8 cellular contexts compared by ENCODE assay signal in genomic region chr9:134025606-134026541, GRCh38. TPM values are rescaled to one million over a fixed set of nuclear protein-coding genes. Genes with fewer than 3 reads are reported as not detected.
DNase-seq lines count a peak whose midpoint lies in the region; ATAC-seq and TF ChIP-seq lines count a peak whose summit lies in the region.

No MANE protein-coding gene starts in this region.

- H3K4me3 Mint-ChIP-seq in CD8-positive, alpha-beta memory T cell = peak overlapping the region; percentile 70 to 89 (median 78)

- H3K36me3 ChIP-seq in CD8-positive, alpha-beta memory T cell (ENCODE audit: insufficient read depth, low read length) = no peaks in the 10 kb centered on the region
- H3K36me3 ChIP-seq in adrenal gland (replicated peaks in 1 of 2) (peaks cover 0 to 20% of the 10 kb centered on the region in 2 donors), gastrocnemius medialis (peaks cover 0 to 15% of the 10 kb centered on the region in 2 donors)

- no peaks in the 10 kb centered on the region for H3K27me3 ChIP-seq in CD8-positive, alpha-beta memory T cell (ENCODE audit: insufficient read depth, low read length, poor library complexity, severe bottlenecking)
- H3K27me3 ChIP-seq in adrenal gland (no peaks in the 10 kb centered on the region), gastrocnemius medialis (no peaks in the 10 kb centered on the region)

- peak overlapping the region; percentile 70 for H3K4me3 ChIP-seq in CD8-positive, alpha-beta memory T cell (ENCODE audit: low read length)
- H3K4me3 ChIP-seq in adrenal gland (peak overlapping the region in 3 of 4 donors; percentile 46 to 93 (median 66)), gastrocnemius medialis (peak overlapping the region; percentile 63 to 93 (median 80))

- no peak for TF ChIP-seq POLR2A in adrenal gland (IDR thresholded peaks at IDR 0.05)
- no peak for TF ChIP-seq POLR2A in gastrocnemius medialis (IDR thresholded peaks at IDR 0.05)

- no peaks in the 10 kb centered on the region for H3K9me3 Mint-ChIP-seq in CD8-positive, alpha-beta memory T cell

- H3K36me3 Mint-ChIP-seq in CD8-positive, alpha-beta memory T cell = peaks cover 0 to 18% (median 2%) of the 10 kb centered on the region in 3 donors

- CTCF ChIA-PET in CD8-positive, alpha-beta memory T cell (lab: Charles Lee) = interaction anchor here (0.8 to 1.9 kb wide), 7 partner anchors 8 to 110 kb away, joined by 3 to 5 read pairs (median 4); partner anchors contain the start of gene WDR5

- TF ChIP-seq CTCF in adrenal gland (IDR thresholded peaks at IDR 0.05) (peak in 2 of 6 experiments; percentile 7 to 24), gastrocnemius medialis (IDR thresholded peaks at IDR 0.05 in 4 of 5, conservative IDR thresholded peaks at IDR 0.05 in 1 of 5) (no peak)

- POLR2A ChIA-PET in CD8-positive, alpha-beta memory T cell (lab: Charles Lee) = interaction anchor here (0.6 to 2.4 kb wide), 5 partner anchors 7 to 139 kb away, joined by 3 to 13 read pairs (median 8); partner anchors contain the start of genes RNU6ATAC and WDR5

- no peaks in the 10 kb centered on the region for H3K9me3 ChIP-seq in CD8-positive, alpha-beta memory T cell (ENCODE audit: low read length)
- H3K9me3 ChIP-seq in adrenal gland (replicated peaks in 1 of 3) (no peaks in the 10 kb centered on the region), gastrocnemius medialis (no peaks in the 10 kb centered on the region)

- no peaks in the 10 kb centered on the region for H3K27me3 Mint-ChIP-seq in CD8-positive, alpha-beta memory T cell

- ATAC-seq in GM19397 (IDR thresholded peaks at IDR 0.05; ENCODE audit: unreplicated experiment) (peak; percentile 42), HG03520 (IDR thresholded peaks at IDR 0.05; ENCODE audit: unreplicated experiment) (peak; percentile 33), SK-N-SH treated with all-trans-retinoic acid at 6 μM for 48 hours (peak; percentile 53), gastrocnemius medialis (no peak)

- peaks cover 7 to 26% (median 15%) of the 10 kb centered on the region in 3 donors for H3K4me1 Mint-ChIP-seq in CD8-positive, alpha-beta memory T cell

- intact Hi-C loops in adrenal gland (cut with DNase I) (loop anchor here (5.0 kb wide), 2 partner anchors 36 to 41 kb away; partner anchors contain the start of gene BRD3 (in 1 of the 2)), gastrocnemius medialis (cut with DNase I; ENCODE audit: low total_unique reads) (loop anchor here (2.0 to 10.0 kb wide), 3 partner anchors 33 to 651 kb away; partner anchors contain the start of genes BRD3, STKLD1 and SURF4)

- 0 to 13% (median 7%) methylated on average over 7 to 66 of the region's 66 CpGs for WGBS in adrenal gland, 4 donors

- DNase-seq in CD8-positive, alpha-beta memory T cell = peak; percentile 27 to 66 (median 41)
- DNase-seq in adrenal gland (peak; percentile 45 to 67 (median 58)), hepatic stellate cell (ENCODE audit: low spot score) (peak; percentile 65), gastrocnemius medialis (no peak), NCI-H187 treated with DMSO at 0.1 percent for 48 hours (lab: John Stamatoyannopoulos, UW) (no peak)

- in situ Hi-C loops in gastrocnemius medialis (cut with MboI; ENCODE audit: low sequenced_read_pairs in 4 of 4) = no loop called here

- peaks cover 9% of the 10 kb centered on the region for H3K4me1 ChIP-seq in CD8-positive, alpha-beta memory T cell (ENCODE audit: insufficient read depth, low read length)
- H3K4me1 ChIP-seq in adrenal gland (replicated peaks in 1 of 2) (peaks cover 6 to 20% of the 10 kb centered on the region in 2 donors), gastrocnemius medialis (peaks cover 6 to 12% of the 10 kb centered on the region in 2 donors)

- H3K27ac ChIP-seq in CD8-positive, alpha-beta memory T cell (ENCODE audit: low read depth, low read length) = peak overlapping the region; percentile 64
- H3K27ac ChIP-seq in adrenal gland (peak overlapping the region in 2 of 5 donors; percentile 66 to 74), gastrocnemius medialis (peak overlapping the region; percentile 42 to 75 (median 68))

- H3K27ac Mint-ChIP-seq in CD8-positive, alpha-beta memory T cell = peak overlapping the region in 6 of 8 donors; percentile 29 to 65 (median 56)

TF ChIP-seq in SK-N-SH treated with all-trans-retinoic acid at 6 μM for 48 hours, 23 proteins besides CTCF, POLR2A, EP300 and RAD21:
- TF ChIP-seq GLIS3 (CRISPR knock-in tag; IDR thresholded peaks at IDR 0.05) = no peak
- no peak for TF ChIP-seq OSR1 (CRISPR knock-in tag; IDR thresholded peaks at IDR 0.05)
- TF ChIP-seq ESRRG (CRISPR knock-in tag; IDR thresholded peaks at IDR 0.05) = no peak
- no peak for TF ChIP-seq TCF4 (CRISPR knock-in tag; IDR thresholded peaks at IDR 0.05; ENCODE audit: borderline replicate concordance)
TF ChIP-seq in SK-N-SH treated with all-trans-retinoic acid at 6 μM for 48 hours: peak in this region for 0.

RNA-seq across cellular contexts. Expression of gene BRD3OS, which starts 0.6 kb away (rescaled TPM):
- 10 to 100 TPM; 15.4 TPM for total RNA-seq in CD8-positive, alpha-beta memory T cell
- 26.2 TPM for polyA plus RNA-seq in CD8-positive, alpha-beta memory T cell
- total RNA-seq in adrenal gland (10 to 100 TPM; 14.7 to 70.6 (median 29.1) TPM), gastrocnemius medialis (1 to 10 TPM in 3 of 4 donors, under 1 TPM in 1; 0.76 to 9.3 (median 5.8) TPM)
- 10 to 100 TPM; 18.2 to 22.4 (median 20.0) TPM for polyA plus RNA-seq in adrenal gland

RNA-seq across cellular contexts. Expression of gene VAV2, which starts 33.8 kb away (rescaled TPM):
- 1 to 10 TPM; 6.0 to 7.6 TPM for total RNA-seq in CD8-positive, alpha-beta memory T cell
- 1.1 TPM for polyA plus RNA-seq in CD8-positive, alpha-beta memory T cell
- total RNA-seq in adrenal gland = 10 to 100 TPM; 21.5 to 96.2 (median 33.5) TPM
- polyA plus RNA-seq in adrenal gland = 10 to 100 TPM; 19.7 to 46.7 (median 35.3) TPM
- total RNA-seq in gastrocnemius medialis = 1 to 10 TPM in 2 of 4 donors, under 1 TPM in 2; 0.51 to 1.2 (median 0.97) TPM

RNA-seq across cellular contexts. Expression of gene BRD3, which starts 42.0 kb away (rescaled TPM):
- 10 to 100 TPM; 35.5 to 39.4 TPM for total RNA-seq in CD8-positive, alpha-beta memory T cell
- polyA plus RNA-seq in CD8-positive, alpha-beta memory T cell = 41.5 TPM
- 10 to 100 TPM; 16.0 to 73.1 (median 24.1) TPM for total RNA-seq in adrenal gland
- polyA plus RNA-seq in adrenal gland = 10 to 100 TPM in 2 of 3 donors, 1 to 10 TPM in 1; 8.4 to 18.1 (median 10.4) TPM
- total RNA-seq in gastrocnemius medialis = 10 to 100 TPM; 10.8 to 21.5 (median 16.5) TPM

Comparison
In these comparisons a context has a peak if more than half of its experiments do, and no peak if none do; other contexts are left out.
1. DNase-seq: peak in CD8-positive, alpha-beta memory T cell (5 of 5), adrenal gland (7 of 7) and hepatic stellate cell (single experiment); none in gastrocnemius medialis (0 of 2) and NCI-H187 treated with DMSO at 0.1 percent for 48 hours (single experiment).
2. ATAC-seq: peak in GM19397 (single experiment), HG03520 (single experiment) and SK-N-SH treated with all-trans-retinoic acid at 6 μM for 48 hours (single experiment); none in gastrocnemius medialis (0 of 2).
3. Peak in every context shown above with its lines, with median percentiles within 50 percentile points of each other: H3K4me3 ChIP-seq.